ENCODE assay signal across 1 cellular context in the genomic region with DNA sequence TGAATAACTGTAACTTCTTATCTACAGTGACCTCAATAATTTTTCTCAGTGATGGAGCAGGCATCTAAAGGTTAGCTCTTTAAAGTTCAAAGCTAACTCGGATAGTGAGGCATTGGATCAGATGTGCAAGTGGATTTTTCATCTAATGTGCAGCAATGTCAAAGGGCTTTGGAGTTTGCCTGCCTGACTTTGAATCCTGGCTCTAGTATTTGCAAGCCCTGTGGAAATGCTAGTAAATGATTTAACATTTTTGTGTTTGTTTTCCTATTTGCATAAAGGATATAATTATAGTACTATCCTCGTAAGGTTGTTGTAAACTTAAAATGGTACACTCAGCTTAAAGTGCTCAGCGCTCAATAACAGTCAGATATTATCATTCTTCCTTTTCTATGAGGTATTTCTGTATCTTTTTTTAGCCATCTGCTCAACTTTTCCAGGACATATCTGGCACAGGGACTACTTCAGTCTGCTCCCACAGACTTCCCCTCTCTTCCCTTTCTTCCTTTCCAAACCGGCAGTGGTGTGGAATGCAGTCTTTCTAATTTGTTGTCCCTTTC.
TF ChIP-seq lines count a peak whose summit lies in the region.

No MANE protein-coding gene starts in this region.

TF ChIP-seq in GM23338, 12 proteins besides CTCF, POLR2A, EP300 and RAD21 (continued from another document):
- TF ChIP-seq, protein P1, sequence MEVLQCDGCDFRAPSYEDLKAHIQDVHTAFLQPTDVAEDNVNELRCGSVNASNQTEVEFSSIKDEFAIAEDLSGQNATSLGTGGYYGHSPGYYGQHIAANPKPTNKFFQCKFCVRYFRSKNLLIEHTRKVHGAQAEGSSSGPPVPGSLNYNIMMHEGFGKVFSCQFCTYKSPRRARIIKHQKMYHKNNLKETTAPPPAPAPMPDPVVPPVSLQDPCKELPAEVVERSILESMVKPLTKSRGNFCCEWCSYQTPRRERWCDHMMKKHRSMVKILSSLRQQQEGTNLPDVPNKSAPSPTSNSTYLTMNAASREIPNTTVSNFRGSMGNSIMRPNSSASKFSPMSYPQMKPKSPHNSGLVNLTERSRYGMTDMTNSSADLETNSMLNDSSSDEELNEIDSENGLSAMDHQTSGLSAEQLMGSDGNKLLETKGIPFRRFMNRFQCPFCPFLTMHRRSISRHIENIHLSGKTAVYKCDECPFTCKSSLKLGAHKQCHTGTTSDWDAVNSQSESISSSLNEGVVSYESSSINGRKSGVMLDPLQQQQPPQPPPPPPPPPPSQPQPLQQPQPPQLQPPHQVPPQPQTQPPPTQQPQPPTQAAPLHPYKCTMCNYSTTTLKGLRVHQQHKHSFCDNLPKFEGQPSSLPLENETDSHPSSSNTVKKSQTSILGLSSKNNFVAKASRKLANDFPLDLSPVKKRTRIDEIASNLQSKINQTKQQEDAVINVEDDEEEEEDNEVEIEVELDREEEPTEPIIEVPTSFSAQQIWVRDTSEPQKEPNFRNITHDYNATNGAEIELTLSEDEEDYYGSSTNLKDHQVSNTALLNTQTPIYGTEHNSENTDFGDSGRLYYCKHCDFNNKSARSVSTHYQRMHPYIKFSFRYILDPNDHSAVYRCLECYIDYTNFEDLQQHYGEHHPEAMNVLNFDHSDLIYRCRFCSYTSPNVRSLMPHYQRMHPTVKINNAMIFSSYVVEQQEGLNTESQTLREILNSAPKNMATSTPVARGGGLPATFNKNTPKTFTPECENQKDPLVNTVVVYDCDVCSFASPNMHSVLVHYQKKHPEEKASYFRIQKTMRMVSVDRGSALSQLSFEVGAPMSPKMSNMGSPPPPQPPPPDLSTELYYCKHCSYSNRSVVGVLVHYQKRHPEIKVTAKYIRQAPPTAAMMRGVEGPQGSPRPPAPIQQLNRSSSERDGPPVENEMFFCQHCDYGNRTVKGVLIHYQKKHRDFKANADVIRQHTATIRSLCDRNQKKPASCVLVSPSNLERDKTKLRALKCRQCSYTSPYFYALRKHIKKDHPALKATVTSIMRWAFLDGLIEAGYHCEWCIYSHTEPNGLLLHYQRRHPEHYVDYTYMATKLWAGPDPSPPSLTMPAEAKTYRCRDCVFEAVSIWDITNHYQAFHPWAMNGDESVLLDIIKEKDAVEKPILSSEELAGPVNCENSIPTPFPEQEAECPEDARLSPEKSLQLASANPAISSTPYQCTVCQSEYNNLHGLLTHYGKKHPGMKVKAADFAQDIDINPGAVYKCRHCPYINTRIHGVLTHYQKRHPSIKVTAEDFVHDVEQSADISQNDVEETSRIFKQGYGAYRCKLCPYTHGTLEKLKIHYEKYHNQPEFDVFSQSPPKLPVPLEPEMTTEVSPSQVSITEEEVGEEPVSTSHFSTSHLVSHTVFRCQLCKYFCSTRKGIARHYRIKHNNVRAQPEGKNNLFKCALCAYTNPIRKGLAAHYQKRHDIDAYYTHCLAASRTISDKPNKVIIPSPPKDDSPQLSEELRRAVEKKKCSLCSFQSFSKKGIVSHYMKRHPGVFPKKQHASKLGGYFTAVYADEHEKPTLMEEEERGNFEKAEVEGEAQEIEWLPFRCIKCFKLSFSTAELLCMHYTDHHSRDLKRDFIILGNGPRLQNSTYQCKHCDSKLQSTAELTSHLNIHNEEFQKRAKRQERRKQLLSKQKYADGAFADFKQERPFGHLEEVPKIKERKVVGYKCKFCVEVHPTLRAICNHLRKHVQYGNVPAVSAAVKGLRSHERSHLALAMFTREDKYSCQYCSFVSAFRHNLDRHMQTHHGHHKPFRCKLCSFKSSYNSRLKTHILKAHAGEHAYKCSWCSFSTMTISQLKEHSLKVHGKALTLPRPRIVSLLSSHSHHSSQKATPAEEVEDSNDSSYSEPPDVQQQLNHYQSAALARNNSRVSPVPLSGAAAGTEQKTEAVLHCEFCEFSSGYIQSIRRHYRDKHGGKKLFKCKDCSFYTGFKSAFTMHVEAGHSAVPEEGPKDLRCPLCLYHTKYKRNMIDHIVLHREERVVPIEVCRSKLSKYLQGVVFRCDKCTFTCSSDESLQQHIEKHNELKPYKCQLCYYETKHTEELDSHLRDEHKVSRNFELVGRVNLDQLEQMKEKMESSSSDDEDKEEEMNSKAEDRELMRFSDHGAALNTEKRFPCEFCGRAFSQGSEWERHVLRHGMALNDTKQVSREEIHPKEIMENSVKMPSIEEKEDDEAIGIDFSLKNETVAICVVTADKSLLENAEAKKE (CRISPR knock-in tag; IDR thresholded peaks at IDR 0.05) = no peak
- TF ChIP-seq EZH2 (IDR thresholded peaks at IDR 0.05; ENCODE audit: low read depth, unreplicated experiment) = no peak
